1 cellular context compared by ENCODE assay signal in genomic region chr12:109999649-109999971, GRCh38.
TF ChIP-seq lines count a peak whose summit lies in the region.

No MANE protein-coding gene starts in this region.

TF ChIP-seq in endothelial cell of umbilical vein, 7 proteins besides CTCF, POLR2A, EP300 and RAD21 (continued from another document):
- no peak for TF ChIP-seq MAX (IDR thresholded peaks at IDR 0.05; ENCODE audit: insufficient read depth, insufficient read length)
- TF ChIP-seq EZH2 (IDR thresholded peaks at IDR 0.05; ENCODE audit: borderline replicate concordance, low read depth, low read length, severe bottlenecking), result no peak
TF ChIP-seq in endothelial cell of umbilical vein: peak in this region for 0.
